8 cellular contexts compared by ENCODE assay signal in genomic region chr3:186570941-186571643, GRCh38. TPM values are rescaled to one million over a fixed set of nuclear protein-coding genes. Genes with fewer than 3 reads are reported as not detected.
DNase-seq lines count a peak whose midpoint lies in the region; ATAC-seq, FAIRE-seq and TF ChIP-seq lines count a peak whose summit lies in the region.

No MANE protein-coding gene starts in this region.

- H3K27ac ChIP-seq in adipose tissue (ENCODE audit: low read depth, low read length): peak overlapping the region; percentile 30
- H3K27ac ChIP-seq in thoracic aorta: peak overlapping the region; percentile 93 to 94

- no peaks in the 10 kb centered on the region for H3K9me3 ChIP-seq in thoracic aorta

- intact Hi-C loops in left colon (cut with DNase I, micrococcal nuclease): no loop called here

- peaks cover 27% of the 10 kb centered on the region for H3K36me3 Mint-ChIP-seq in activated CD8-positive, alpha-beta memory T cell treated with anti-CD3 and anti-CD28 coated beads, Interleukin-2, amount 10 ng/mL, durations not matched to agents 7 days and 5 days

- H3K9me3 Mint-ChIP-seq in activated CD8-positive, alpha-beta memory T cell treated with anti-CD3 and anti-CD28 coated beads, Interleukin-2, amount 10 ng/mL, durations not matched to agents 7 days and 5 days (ENCODE audit: low read depth): no peaks in the 10 kb centered on the region

- H3K27me3 ChIP-seq in thoracic aorta (replicated peaks; ENCODE audit: insufficient read depth): no peaks in the 10 kb centered on the region

- peak; percentile 48 for DNase-seq in activated CD8-positive, alpha-beta memory T cell treated with anti-CD3 and anti-CD28 coated beads, Interleukin-2, amount 10 ng/mL, durations not matched to agents 7 days and 5 days
- DNase-seq in activated CD8-positive, alpha-beta memory T cell treated with anti-CD3 and anti-CD28 coated beads, Interleukin-2, amount 50 U/mL, for 4 hours: no peak
- DNase-seq in left colon (peak; percentile 18 to 30), thoracic aorta (ENCODE audit: low spot score) (no peak), GM19239 (ENCODE audit: insufficient read length, low spot score) (no peak), putamen (ENCODE audit: low spot score) (no peak)

- no peaks in the 10 kb centered on the region for H3K27me3 Mint-ChIP-seq in activated CD8-positive, alpha-beta memory T cell treated with anti-CD3 and anti-CD28 coated beads, Interleukin-2, amount 10 ng/mL, durations not matched to agents 7 days and 5 days

- peaks cover 13% of the 10 kb centered on the region for H3K36me3 ChIP-seq in thoracic aorta

- peaks cover 50% of the 10 kb centered on the region for H3K4me1 Mint-ChIP-seq in activated CD8-positive, alpha-beta memory T cell treated with anti-CD3 and anti-CD28 coated beads, Interleukin-2, amount 10 ng/mL, durations not matched to agents 7 days and 5 days

- 5 to 8% (median 7%) methylated on average over 21 of the region's 21 CpGs for WGBS in adipose tissue, 3 donors

- no peak for ATAC-seq in activated CD8-positive, alpha-beta memory T cell treated with anti-CD3 and anti-CD28 coated beads, Interleukin-2, amount 10 ng/mL, durations not matched to agents 7 days and 5 days
- ATAC-seq in left colon: no peak
- no peak for ATAC-seq in thoracic aorta (ENCODE audit: insufficient number of reproducible peaks, low FRiP score, low read depth)
- ATAC-seq in GM18907 (IDR thresholded peaks at IDR 0.05; ENCODE audit: unreplicated experiment): no peak

- H3K4me3 Mint-ChIP-seq in activated CD8-positive, alpha-beta memory T cell treated with anti-CD3 and anti-CD28 coated beads, Interleukin-2, amount 10 ng/mL, durations not matched to agents 7 days and 5 days: peak overlapping the region; percentile 87

- peaks cover 21 to 28% of the 10 kb centered on the region in 2 donors for H3K4me1 ChIP-seq in thoracic aorta (ENCODE audit: control insufficient read depth in 1 of 2, low read depth in 2 of 2)

- no peak for TF ChIP-seq CTCF in thoracic aorta (IDR thresholded peaks at IDR 0.05)

- H3K4me3 ChIP-seq in thoracic aorta: peak overlapping the region; percentile 100

- H3K27ac Mint-ChIP-seq in activated CD8-positive, alpha-beta memory T cell treated with anti-CD3 and anti-CD28 coated beads, Interleukin-2, amount 10 ng/mL, durations not matched to agents 7 days and 5 days: peak overlapping the region; percentile 88

- CTCF ChIA-PET in activated CD8-positive, alpha-beta memory T cell treated with anti-CD3 and anti-CD28 coated beads, Interleukin-2, amount 10 ng/mL, durations not matched to agents 7 days and 5 days (lab: Charles Lee): interaction anchor here (0.9 to 6.9 kb wide), 3 partner anchors 16 to 250 kb away, joined by 3 to 64 read pairs (median 4); no protein-coding TSS in a partner anchor

- FAIRE-seq in GM19239 (lab: Jason Lieb, UNC): no peak

RNA-seq across cellular contexts. Expression of gene DNAJB11, which starts 0.6 kb away (rescaled TPM):
- total RNA-seq in activated CD8-positive, alpha-beta memory T cell treated with anti-CD3 and anti-CD28 coated beads, Interleukin-2, amount 10 ng/mL, durations not matched to agents 7 days and 5 days: 10 to 100 TPM; 48.6 to 61.3 TPM
- polyA plus RNA-seq in adipose tissue: 10 to 100 TPM; 23.6 to 44.9 (median 40.7) TPM
- total RNA-seq in left colon (10 to 100 TPM; 39.8 to 49.3 TPM), thoracic aorta (10 to 100 TPM; 41.3 to 44.9 TPM)

RNA-seq across cellular contexts. Expression of gene TBCCD1, which starts 4.0 kb away (rescaled TPM):
- 10 to 100 TPM; 16.6 to 17.5 TPM for total RNA-seq in activated CD8-positive, alpha-beta memory T cell treated with anti-CD3 and anti-CD28 coated beads, Interleukin-2, amount 10 ng/mL, durations not matched to agents 7 days and 5 days
- 1 to 10 TPM; 3.5 to 9.8 (median 6.8) TPM for polyA plus RNA-seq in adipose tissue
- total RNA-seq in left colon (10 to 100 TPM; 10.0 to 10.7 TPM), thoracic aorta (10 to 100 TPM; 10.2 to 25.8 TPM)

RNA-seq across cellular contexts. Expression of gene CRYGS, which starts 26.9 kb away (rescaled TPM):
- 1 to 10 TPM; 3.8 to 4.7 TPM for total RNA-seq in activated CD8-positive, alpha-beta memory T cell treated with anti-CD3 and anti-CD28 coated beads, Interleukin-2, amount 10 ng/mL, durations not matched to agents 7 days and 5 days
- polyA plus RNA-seq in adipose tissue: 1 to 10 TPM; 1.2 to 6.7 (median 1.4) TPM
- total RNA-seq in left colon (1 to 10 TPM; 1.5 to 2.9 TPM), thoracic aorta (1 to 10 TPM; 3.7 to 4.4 TPM)

RNA-seq across cellular contexts. Expression of gene AHSG, which starts 41.8 kb away (rescaled TPM):
- not detected for total RNA-seq in activated CD8-positive, alpha-beta memory T cell treated with anti-CD3 and anti-CD28 coated beads, Interleukin-2, amount 10 ng/mL, durations not matched to agents 7 days and 5 days
- under 1 TPM in 1 of 3 donors, not detected in 2; 0.06 TPM for polyA plus RNA-seq in adipose tissue
- total RNA-seq in left colon (not detected), thoracic aorta (not detected)

Comparison
In these comparisons a context has a peak if more than half of its experiments do, and no peak if none do; other contexts are left out.
1. DNase-seq: peak in activated CD8-positive, alpha-beta memory T cell treated with anti-CD3 and anti-CD28 coated beads, Interleukin-2, amount 10 ng/mL, durations not matched to agents 7 days and 5 days (single experiment) and left colon (2 of 2); none in activated CD8-positive, alpha-beta memory T cell treated with anti-CD3 and anti-CD28 coated beads, Interleukin-2, amount 50 U/mL, for 4 hours (single experiment), thoracic aorta (single experiment), GM19239 (single experiment) and putamen (single experiment).